9 cellular contexts compared by ENCODE assay signal in genomic region chr9:4886698-4887097, GRCh38.
DNase-seq lines count a peak whose midpoint lies in the region; ATAC-seq and TF ChIP-seq lines count a peak whose summit lies in the region.
"Had no signal": no experiment of that assay in that cellular context is flagged by ENCODE, and none has a peak within 500 bp of the region (broad histone marks: within the 10 kb centered on the region; RNA-seq: fewer than 3 reads in every experiment).

No MANE protein-coding gene starts in this region.

- H3K27ac ChIP-seq in HUES64 (ENCODE audit: low read depth, low read length) = peak overlapping the region; percentile 20; the same call in 1 of the 2 replicates
- no peak overlapping the region for H3K27ac ChIP-seq in body of pancreas
- no peak overlapping the region for H3K27ac ChIP-seq in heart left ventricle

- no peaks in the 10 kb centered on the region for H3K27me3 ChIP-seq in HUES64 (ENCODE audit: insufficient read depth, low read length)
- H3K27me3 ChIP-seq in body of pancreas = no peaks in the 10 kb centered on the region
- no peaks in the 10 kb centered on the region for H3K27me3 ChIP-seq in heart left ventricle

- no peak overlapping the region for H3K4me3 ChIP-seq in HUES64 (ENCODE audit: low read length)
- H3K4me3 ChIP-seq in body of pancreas = no peak overlapping the region
- H3K4me3 ChIP-seq in heart left ventricle = no peak overlapping the region

- H3K36me3 ChIP-seq in HUES64 (ENCODE audit: insufficient read depth, low read length) (peaks cover 3% of the 10 kb centered on the region; the same call in 1 of the 2 replicates), body of pancreas (replicated peaks in 1 of 2; ENCODE audit: insufficient read depth in 1 of 2, low read depth in 2 of 2) (no peaks in the 10 kb centered on the region), heart left ventricle (peaks cover 0 to 5% (median 0%) of the 10 kb centered on the region in 9 donors)

- DNase-seq in osteocyte (ENCODE audit: extremely low spot score, unreplicated experiment) (no peak), body of pancreas (no peak), heart left ventricle (no peak)
- DNase-seq in activated T-cell treated with anti-CD3 and anti-CD28 coated beads, Interleukin-2, amount 50 U/mL, for 1 hour = no peak
- DNase-seq: foreskin melanocyte, NCI-H2171 treated with DMSO at 0.1 percent for 48 hours had no signal

- H3K4me1 ChIP-seq in HUES64 (ENCODE audit: insufficient read depth, low read length) (peaks cover 13% of the 10 kb centered on the region; the same call in 1 of the 2 replicates), body of pancreas (no peaks in the 10 kb centered on the region), heart left ventricle (peaks cover 0 to 8% (median 0%) of the 10 kb centered on the region in 12 donors)

- TF ChIP-seq POLR2A in body of pancreas (IDR thresholded peaks at IDR 0.05) = no peak
- TF ChIP-seq POLR2A in heart left ventricle (IDR thresholded peaks at IDR 0.05) = no peak

- no peaks in the 10 kb centered on the region for H3K9me3 ChIP-seq in HUES64 (ENCODE audit: insufficient read depth, low read depth, low read length)
- H3K9me3 ChIP-seq in body of pancreas = no peaks in the 10 kb centered on the region
- H3K9me3 ChIP-seq in heart left ventricle = no peaks in the 10 kb centered on the region

- H3K4me3 Mint-ChIP-seq in osteocyte (ENCODE audit: unreplicated experiment) = no peak overlapping the region

- H3K4me1 Mint-ChIP-seq in osteocyte (ENCODE audit: unreplicated experiment) = peaks cover 3% of the 10 kb centered on the region

- 49% methylated on average over 6 of the region's 6 CpGs for WGBS in HUES64
- WGBS in body of pancreas, 2 donors = 61 to 67% methylated on average over 6 of the region's 6 CpGs
- 72 to 80% (median 78%) methylated on average over 6 of the region's 6 CpGs for WGBS in heart left ventricle, 4 donors

- intact Hi-C loops in body of pancreas (cut with DNase I) = no loop called here
- intact Hi-C loops in heart left ventricle (cut with DNase I) = no loop called here

- H3K9ac ChIP-seq in HUES64 (ENCODE audit: low read depth, low read length) = no peak overlapping the region

- H3K27ac Mint-ChIP-seq in osteocyte (ENCODE audit: unreplicated experiment) = no peak overlapping the region

- ATAC-seq in GM19324 (IDR thresholded peaks at IDR 0.05; ENCODE audit: low FRiP score, unreplicated experiment) (peak; percentile 85), HG02852 (IDR thresholded peaks at IDR 0.05; ENCODE audit: unreplicated experiment) (peak; percentile 95), body of pancreas (no peak), heart left ventricle (no peak)

- H3K36me3 Mint-ChIP-seq in osteocyte (ENCODE audit: unreplicated experiment) = peaks cover 5% of the 10 kb centered on the region

- TF ChIP-seq CTCF in osteocyte (IDR thresholded peaks at IDR 0.05) = no peak
- no peak for TF ChIP-seq CTCF in body of pancreas (IDR thresholded peaks at IDR 0.05)
- TF ChIP-seq CTCF in heart left ventricle (IDR thresholded peaks at IDR 0.05) = no peak

- no peaks in the 10 kb centered on the region for H3K27me3 Mint-ChIP-seq in osteocyte (ENCODE audit: unreplicated experiment)

- peaks cover 8% of the 10 kb centered on the region for H3K9me3 Mint-ChIP-seq in osteocyte (ENCODE audit: unreplicated experiment)

Comparison
In these comparisons a context has a peak if more than half of its experiments do, and no peak if none do; other contexts are left out.
1. ATAC-seq: peak in GM19324 (single experiment) and HG02852 (single experiment); none in body of pancreas (single experiment) and heart left ventricle (0 of 4).